In genomic region chr3:153162513-153163348, GRCh38 we compare ENCODE assay signal across 8 cellular contexts. TPM values are rescaled to one million over a fixed set of nuclear protein-coding genes. Genes with fewer than 3 reads are reported as not detected.
DNase-seq lines count a peak whose midpoint lies in the region; ATAC-seq and TF ChIP-seq lines count a peak whose summit lies in the region.

No MANE protein-coding gene starts in this region.

- ATAC-seq in GM18907 (IDR thresholded peaks at IDR 0.05; ENCODE audit: unreplicated experiment) (peak; percentile 8), HG03196 (IDR thresholded peaks at IDR 0.05; ENCODE audit: unreplicated experiment) (peak; percentile 7), T-cell (replicated peaks in 1 of 4) (peak in 3 of 4 experiments; percentile 6 to 11 (median 10))

- H3K9me3 Mint-ChIP-seq in T-cell = no peaks in the 10 kb centered on the region

- no peaks in the 10 kb centered on the region for H3K9me3 ChIP-seq in iPS DF 6.9 (ENCODE audit: control insufficient read depth, insufficient read depth, low read length)
- H3K9me3 ChIP-seq in sigmoid colon = no peaks in the 10 kb centered on the region

- H3K27me3 ChIP-seq in iPS DF 6.9 (ENCODE audit: control insufficient read depth, insufficient read depth, low read length) = no peaks in the 10 kb centered on the region
- H3K27me3 ChIP-seq in sigmoid colon = no peaks in the 10 kb centered on the region

- TF ChIP-seq POLR2A in sigmoid colon (IDR thresholded peaks at IDR 0.05) = no peak

- H3K36me3 ChIP-seq in iPS DF 6.9 (ENCODE audit: control insufficient read depth, insufficient read depth, low read length) (no peaks in the 10 kb centered on the region), sigmoid colon (no peaks in the 10 kb centered on the region)

- H3K4me3 Mint-ChIP-seq in T-cell = peak overlapping the region; percentile 96 to 99 (median 98)

- H3K27ac ChIP-seq in iPS DF 6.9 (ENCODE audit: low read length) (no peak overlapping the region), sigmoid colon (peak overlapping the region; percentile 91 to 98 (median 95))

- in situ Hi-C loops in ACHN (cut with HindIII; ENCODE audit: low pct_ligation_motif_present, low pct_unique_long_range_greater_than_20kb, low sequenced_read_pairs) = no loop called here

- DNase-seq in ACHN (peak; percentile 32), T-cell (peak in 29 of 34 experiments; percentile 10 to 54 (median 24)), anterior cingulate cortex (lab: John Stamatoyannopoulos, UW) (peak in 47 of 58 donors; percentile 11 to 74 (median 46)), iPS DF 6.9 (ENCODE audit: low read depth, low spot score) (no peak), sigmoid colon (peak; percentile 71), NCI-H2029 (lab: John Stamatoyannopoulos, UW) (no peak)

- peaks cover 45 to 53% (median 52%) of the 10 kb centered on the region in 3 donors for H3K4me1 Mint-ChIP-seq in T-cell

- intact Hi-C loops in sigmoid colon (cut with DNase I) = loop anchor here (2.0 to 5.0 kb wide), 3 partner anchors 110 to 605 kb away; no protein-coding TSS in a partner anchor

- peak overlapping the region; percentile 97 for H3K4me3 ChIP-seq in iPS DF 6.9 (ENCODE audit: low read length)
- peak overlapping the region; percentile 62 to 90 (median 79) for H3K4me3 ChIP-seq in sigmoid colon

- H3K4me1 ChIP-seq in iPS DF 6.9 (ENCODE audit: control insufficient read depth, insufficient read depth, low read length) = no peaks in the 10 kb centered on the region
- peaks cover 3 to 43% (median 30%) of the 10 kb centered on the region in 4 donors for H3K4me1 ChIP-seq in sigmoid colon

- TF ChIP-seq EP300 in sigmoid colon (IDR thresholded peaks at IDR 0.05) = no peak

- H3K27ac Mint-ChIP-seq in T-cell = peak overlapping the region; percentile 92

- H3K27me3 Mint-ChIP-seq in T-cell = no peaks in the 10 kb centered on the region

- H3K36me3 Mint-ChIP-seq in T-cell = peaks cover 6% of the 10 kb centered on the region

- POLR2A ChIA-PET in T-cell (lab: Charles Lee) = interaction anchor here (0.5 to 0.6 kb wide), 3 partner anchors 14 to 1882 kb away, joined by 5 to 10 read pairs (median 7); no protein-coding TSS in a partner anchor

- no CpG with 5 or more reads among the region's 82 CpGs for WGBS in iPS DF 6.9 (ENCODE audit: insufficient coverage, insufficient read length)
- 0% methylated on average over 82 of the region's 82 CpGs for WGBS in sigmoid colon, 2 donors

- CTCF ChIA-PET in T-cell (lab: Charles Lee) = interaction anchor here (0.6 to 1.8 kb wide), 5 partner anchors 46 to 356 kb away, joined by 3 to 7 read pairs (median 5); no protein-coding TSS in a partner anchor

- no peak for TF ChIP-seq CTCF in sigmoid colon (IDR thresholded peaks at IDR 0.05)

RNA-seq across cellular contexts. Expression of gene RAP2B, which starts 0.7 kb away (rescaled TPM):
- total RNA-seq in T-cell (10 to 100 TPM; 16.3 to 35.8 (median 28.1) TPM), sigmoid colon (1 to 10 TPM; 8.6 to 9.4 (median 9.0) TPM)
- 1 to 10 TPM; 4.8 to 6.2 (median 6.1) TPM for polyA plus RNA-seq in sigmoid colon

Comparison
In these comparisons a context has a peak if more than half of its experiments do, and no peak if none do; other contexts are left out.
1. DNase-seq: peak in ACHN (single experiment), T-cell (29 of 34), anterior cingulate cortex (47 of 58) and sigmoid colon (single experiment); none in iPS DF 6.9 (single experiment) and NCI-H2029 (single experiment).
2. Peak in every context shown above with its lines, with median percentiles within 50 percentile points of each other: ATAC-seq.